In the genomic region with DNA sequence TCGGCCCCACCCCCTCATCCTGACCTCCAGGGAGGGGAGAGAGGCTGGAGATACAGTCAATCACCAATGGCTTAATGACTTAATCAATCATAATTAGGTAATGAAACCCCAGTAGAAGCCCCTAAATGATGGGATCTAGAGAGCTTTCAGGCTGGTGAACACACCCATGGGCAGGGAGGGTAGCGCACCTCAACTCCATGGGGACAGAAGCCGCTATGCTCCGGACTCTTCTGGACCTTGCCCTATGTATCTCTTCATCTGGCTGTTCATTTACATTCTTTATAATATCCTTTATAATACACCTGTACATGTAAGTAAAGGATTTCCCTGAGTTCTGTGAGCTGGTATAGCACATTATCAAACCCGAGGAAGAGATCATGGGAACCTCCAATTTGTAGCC, we compare ENCODE assay signal across 15 cellular contexts.
DNase-seq lines count a peak whose midpoint lies in the region; ATAC-seq, FAIRE-seq and TF ChIP-seq lines count a peak whose summit lies in the region.
"Had no signal": no experiment of that assay in that cellular context is flagged by ENCODE, and none has a peak within 500 bp of the region (broad histone marks: within the 10 kb centered on the region; RNA-seq: fewer than 3 reads in every experiment).

No MANE protein-coding gene starts in this region.

- H3K79me2 ChIP-seq in OCI-LY3 (ENCODE audit: low read length) = no peaks in the 10 kb centered on the region

- TF ChIP-seq CTCF in OCI-LY3 (IDR thresholded peaks at IDR 0.05; ENCODE audit: low read depth, low read length) = no peak
- no peak for TF ChIP-seq CTCF in upper lobe of left lung (IDR thresholded peaks at IDR 0.05)

- H3K4me3 ChIP-seq in OCI-LY3 (ENCODE audit: low read length) = no peak overlapping the region
- peak overlapping the region; percentile 1 to 58 for H3K4me3 ChIP-seq in duodenal mucosa (ENCODE audit: low read depth in 1 of 2, low read length in 2 of 2)
- H3K4me3 ChIP-seq in mucosa of rectum (ENCODE audit: low read length in 2 of 2) = peak overlapping the region in 1 of 2 donors; percentile 29
- H3K4me3 ChIP-seq in upper lobe of left lung = no peak overlapping the region
- H3K4me3 ChIP-seq: BLaER1 treated with 17β-estradiol and CSF1 and Interleukin-3, amounts not matched to agents 10 nM and 100 nM; HAP-1 had no signal

- no peak overlapping the region for H2AFZ ChIP-seq in OCI-LY3 (ENCODE audit: low read depth, low read length)

- TF ChIP-seq POLR2A in upper lobe of left lung (IDR thresholded peaks at IDR 0.05) = no peak
- TF ChIP-seq POLR2A in H54 (IDR thresholded peaks at IDR 0.05; ENCODE audit: low read depth, low read length) = no peak

- H3K9ac ChIP-seq in OCI-LY3 (ENCODE audit: low read length) (no peak overlapping the region), duodenal mucosa (ENCODE audit: low read depth in 1 of 2, low read length in 2 of 2) (no peak overlapping the region), mucosa of rectum (ENCODE audit: low read depth in 1 of 2, low read length in 2 of 2) (peak overlapping the region in 1 of 2 donors; percentile 2)
- H3K9ac ChIP-seq: BLaER1 treated with 17β-estradiol and CSF1 and Interleukin-3, amounts not matched to agents 10 nM and 100 nM had no signal

- no peaks in the 10 kb centered on the region for H3K36me3 ChIP-seq in OCI-LY3 (replicated peaks; ENCODE audit: low read depth, low read length)
- no peaks in the 10 kb centered on the region for H3K36me3 ChIP-seq in duodenal mucosa (ENCODE audit: control insufficient read depth in 1 of 2, insufficient read depth in 2 of 2, low read length in 2 of 2)
- no peaks in the 10 kb centered on the region for H3K36me3 ChIP-seq in mucosa of rectum (ENCODE audit: control insufficient read depth in 2 of 2, insufficient read depth in 2 of 2, low read length in 2 of 2)
- no peaks in the 10 kb centered on the region for H3K36me3 ChIP-seq in upper lobe of left lung
- H3K36me3 ChIP-seq: BLaER1 treated with 17β-estradiol and CSF1 and Interleukin-3, amounts not matched to agents 10 nM and 100 nM; HAP-1 had no signal

- TF ChIP-seq EP300 in upper lobe of left lung (IDR thresholded peaks at IDR 0.05) = no peak

- H3K27me3 ChIP-seq in OCI-LY3 (ENCODE audit: low read depth, low read length) (no peaks in the 10 kb centered on the region), duodenal mucosa (ENCODE audit: control insufficient read depth in 1 of 2, insufficient read depth in 2 of 2, low read length in 2 of 2) (no peaks in the 10 kb centered on the region), mucosa of rectum (ENCODE audit: control insufficient read depth in 2 of 2, insufficient read depth in 2 of 2, low read length in 2 of 2) (no peaks in the 10 kb centered on the region), upper lobe of left lung (no peaks in the 10 kb centered on the region)
- H3K27me3 ChIP-seq: BLaER1 treated with 17β-estradiol and CSF1 and Interleukin-3, amounts not matched to agents 10 nM and 100 nM had no signal

- H3K4me1 ChIP-seq in OCI-LY3 (ENCODE audit: low read length) (peaks cover 12% of the 10 kb centered on the region), duodenal mucosa (ENCODE audit: control insufficient read depth in 1 of 2, insufficient read depth in 2 of 2, low read length in 2 of 2) (peaks cover 29 to 45% of the 10 kb centered on the region in 2 donors), mucosa of rectum (ENCODE audit: control insufficient read depth in 2 of 2, insufficient read depth in 2 of 2, low read length in 2 of 2) (peaks cover 15 to 41% of the 10 kb centered on the region in 2 donors), upper lobe of left lung (peaks cover 0 to 7% (median 2%) of the 10 kb centered on the region in 4 donors)
- H3K4me1 ChIP-seq: HAP-1 had no signal

- H3K27ac ChIP-seq in OCI-LY3 (ENCODE audit: low read length) (0 out of 2 replicates have a peak overlapping the region, but pooled peaks have one; percentile 5), duodenal mucosa (ENCODE audit: low read depth, low read length) (no peak overlapping the region), mucosa of rectum (ENCODE audit: low read depth in 2 of 2, low read length in 2 of 2) (peak overlapping the region; percentile 32 to 54), upper lobe of left lung (peak overlapping the region; percentile 33 to 67 (median 58))
- H3K27ac ChIP-seq: BLaER1 treated with 17β-estradiol and CSF1 and Interleukin-3, amounts not matched to agents 10 nM and 100 nM had no signal

- ATAC-seq in upper lobe of left lung (ENCODE audit: low FRiP score in 2 of 2) (no peak), left ventricle myocardium superior (no peak)
- ATAC-seq: CD8-positive, alpha-beta T cell had no signal

- peak overlapping the region; percentile 34; the same call in 1 of the 2 replicates for H3K4me2 ChIP-seq in OCI-LY3 (ENCODE audit: low read length)
- H3K4me2 ChIP-seq: BLaER1 treated with 17β-estradiol and CSF1 and Interleukin-3, amounts not matched to agents 10 nM and 100 nM had no signal

- intact Hi-C loops in left ventricle myocardium superior (cut with micrococcal nuclease) = no loop called here

- FAIRE-seq in H54 (lab: Jason Lieb, UNC) = no peak
- FAIRE-seq: H1, HTR-8/SVneo had no signal

- DNase-seq in upper lobe of left lung (no peak), left ventricle myocardium superior (no peak), NCI-H2107 (lab: John Stamatoyannopoulos, UW) (no peak), H54 (ENCODE audit: insufficient read length, low spot score) (no peak)
- DNase-seq: Calu3; CD8-positive, alpha-beta T cell; DMS79 treated with DMSO at 0.1 percent for 48 hours; GF-D8 had no signal

- 88 to 92% methylated on average over 5 of the region's 5 CpGs for WGBS in upper lobe of left lung, 2 donors

- no peaks in the 10 kb centered on the region for H4K20me1 ChIP-seq in OCI-LY3 (ENCODE audit: insufficient read depth, low read length)
- H4K20me1 ChIP-seq: BLaER1 treated with 17β-estradiol and CSF1 and Interleukin-3, amounts not matched to agents 10 nM and 100 nM had no signal

- H3K9me3 ChIP-seq in OCI-LY3 (ENCODE audit: insufficient read depth, low read length) = no peaks in the 10 kb centered on the region
- no peaks in the 10 kb centered on the region for H3K9me3 ChIP-seq in duodenal mucosa (ENCODE audit: control insufficient read depth in 1 of 2, low read length in 2 of 2)
- H3K9me3 ChIP-seq in mucosa of rectum (ENCODE audit: control insufficient read depth in 2 of 2, low read length in 2 of 2) = no peaks in the 10 kb centered on the region
- H3K9me3 ChIP-seq in upper lobe of left lung = no peaks in the 10 kb centered on the region
- H3K9me3 ChIP-seq: BLaER1 treated with 17β-estradiol and CSF1 and Interleukin-3, amounts not matched to agents 10 nM and 100 nM; HAP-1 had no signal

Comparison
In these comparisons a context has a peak if more than half of its experiments do, and no peak if none do; other contexts are left out.
1. H3K4me3 ChIP-seq: peak in duodenal mucosa (2 of 2); none in OCI-LY3 (single experiment) and upper lobe of left lung (0 of 4).